Comparison of ENCODE assay signal across 1 cellular context in genomic region chr12:12715128-12715458, GRCh38.
A peak's percentile ranks its signal among the peaks of the same experiment; 100 is the strongest.
TF ChIP-seq lines count a peak whose summit lies in the region.

No MANE protein-coding gene starts in this region.

TF ChIP-seq in K562, 482 proteins besides CTCF, POLR2A, EP300 and RAD21:
- no peak for TF ChIP-seq RHOXF2B (CRISPR knock-in tag; conservative IDR thresholded peaks at IDR 0.05)
- TF ChIP-seq RREB1 (CRISPR knock-in tag; IDR thresholded peaks at IDR 0.05): no peak
- TF ChIP-seq HNRNPLL (IDR thresholded peaks at IDR 0.05; ENCODE audit: low read depth, low read length, poor library complexity, severe bottlenecking): no peak
- no peak for TF ChIP-seq MEIS2 (IDR thresholded peaks at IDR 0.05; ENCODE audit: partially characterized antibody)
- 0 out of 4 replicates have a peak, but pooled peaks of 1 of the 2 experiments have one; percentile 2 for TF ChIP-seq MNT (conservative IDR thresholded peaks at IDR 0.05)
- TF ChIP-seq LEF1 (IDR thresholded peaks at IDR 0.05): no peak
- TF ChIP-seq C11orf30 (IDR thresholded peaks at IDR 0.05; ENCODE audit: low read depth): no peak
- TF ChIP-seq MYBL2 (IDR thresholded peaks at IDR 0.05; ENCODE audit: low read depth): no peak
- TF ChIP-seq MYBL2 (CRISPR knock-in tag; IDR thresholded peaks at IDR 0.05; ENCODE audit: borderline replicate concordance): no peak
- TF ChIP-seq FOSL1 (tag; conservative IDR thresholded peaks at IDR 0.05): 0 out of 2 replicates have a peak, but pooled peaks have one; percentile 18
- 0 out of 2 replicates have a peak, but pooled peaks have one; percentile 33 for TF ChIP-seq ZNF589 (CRISPR knock-in tag; IDR thresholded peaks at IDR 0.05; ENCODE audit: low read depth)
- TF ChIP-seq ZC3H8 (IDR thresholded peaks at IDR 0.05): no peak
